In the genomic region with DNA sequence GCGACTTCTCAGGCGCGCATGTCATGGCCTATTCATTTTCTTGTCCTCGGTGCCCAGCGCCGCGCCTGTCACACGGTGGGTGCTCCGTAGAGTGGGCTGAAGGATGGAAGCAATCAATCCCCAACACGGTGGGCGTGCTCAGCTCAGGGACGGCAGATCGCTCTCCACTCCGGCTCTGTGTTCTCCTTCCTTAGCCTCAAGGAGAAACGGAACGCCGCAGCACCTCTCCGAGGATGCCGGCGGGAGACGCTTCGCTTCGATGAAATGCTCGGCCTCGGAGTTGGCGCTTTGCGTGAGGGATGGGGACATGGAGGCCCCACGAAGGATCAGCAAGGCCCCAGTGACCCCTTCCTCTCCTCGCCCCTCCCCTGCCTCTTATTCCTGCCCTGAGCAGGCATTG, we compare ENCODE assay signal across 18 cellular contexts.
A peak's percentile ranks its signal among the peaks of the same experiment; 100 is the strongest.
DNase-seq lines count a peak whose midpoint lies in the region; ATAC-seq, FAIRE-seq and TF ChIP-seq lines count a peak whose summit lies in the region.
"Had no signal": no experiment of that assay in that cellular context is flagged by ENCODE, and none has a peak within 500 bp of the region (broad histone marks: within the 10 kb centered on the region; RNA-seq: fewer than 3 reads in every experiment).

No MANE protein-coding gene starts in this region.

- no peak for TF ChIP-seq CTCF in A549 (IDR thresholded peaks at IDR 0.05)
- TF ChIP-seq CTCF in WERI-Rb-1 (IDR thresholded peaks at IDR 0.05; ENCODE audit: low read depth, low read length) = no peak
- TF ChIP-seq CTCF in D721Med (IDR thresholded peaks at IDR 0.05; ENCODE audit: insufficient read depth, missing control alignments) = no peak

- H3K14ac ChIP-seq in trophoblast cell (ENCODE audit: low read length) = no peak overlapping the region

- no peak overlapping the region for H3K9ac ChIP-seq in trophoblast cell (ENCODE audit: low read length)
- H3K9ac ChIP-seq: SK-N-SH had no signal

- H4K91ac ChIP-seq in trophoblast cell (ENCODE audit: low read depth, low read length) = peak overlapping the region; percentile 25

- H4K12ac ChIP-seq in trophoblast cell (ENCODE audit: low read depth, low read length) = no peak overlapping the region

- no peaks in the 10 kb centered on the region for H3K79me2 ChIP-seq in trophoblast cell (ENCODE audit: control insufficient read depth, insufficient read depth, low read length, poor library complexity)

- H3K27ac ChIP-seq in A549 (peak overlapping the region; percentile 30 to 98; a peak in 4 of 6 replicates), WERI-Rb-1 (peak overlapping the region; percentile 31), trophoblast cell (ENCODE audit: low read depth, low read length) (no peak overlapping the region)
- H3K27ac ChIP-seq: 22Rv1 had no signal

- H3K79me1 ChIP-seq in trophoblast cell (ENCODE audit: low read length) = peaks cover 6% of the 10 kb centered on the region

- 91% methylated on average over 29 of the region's 29 CpGs for WGBS in A549 (ENCODE audit: missing lambda C conversion rate)
- no CpG with 5 or more reads among the region's 29 CpGs for WGBS in trophoblast cell (ENCODE audit: extremely low coverage, insufficient coverage, insufficient read length)

- TF ChIP-seq POLR2A in A549 (IDR thresholded peaks at IDR 0.05; ENCODE audit: low read length) = no peak

- FAIRE-seq in A549 (lab: Jason Lieb, UNC) (no peak), D721Med (lab: Jason Lieb, UNC) (no peak), urothelium cell line (lab: Jason Lieb, UNC) (no peak)
- FAIRE-seq: GM12878, K562 had no signal

- H3K27me3 ChIP-seq in WERI-Rb-1 (ENCODE audit: insufficient read depth, low read depth, severe bottlenecking) = no peaks in the 10 kb centered on the region
- H3K27me3 ChIP-seq in trophoblast cell (ENCODE audit: insufficient read depth, low read length) = no peaks in the 10 kb centered on the region

- H3K9me3 ChIP-seq in A549 (no peaks in the 10 kb centered on the region), WERI-Rb-1 (ENCODE audit: severe bottlenecking) (no peaks in the 10 kb centered on the region), trophoblast cell (ENCODE audit: insufficient read depth, low read depth, low read length) (peaks cover 2% of the 10 kb centered on the region)
- H3K9me3 ChIP-seq: SK-N-SH had no signal

- H3K4me2 ChIP-seq in A549 (no peak overlapping the region), trophoblast cell (ENCODE audit: low read length) (no peak overlapping the region)
- H3K4me2 ChIP-seq: SK-N-SH had no signal

- no peak for ATAC-seq in A549
- ATAC-seq: K562 had no signal

- H3K4me1 ChIP-seq in A549 (peaks cover 36% of the 10 kb centered on the region), trophoblast cell (ENCODE audit: control insufficient read depth in 1 of 2, insufficient read depth in 2 of 2, low read length in 2 of 2) (peaks cover 14 to 15% of the 10 kb centered on the region in 2 experiments)

- POLR2A ChIA-PET in A549 (lab: Yijun Ruan, JAX) = no interaction called here

- H3K18ac ChIP-seq in trophoblast cell (ENCODE audit: low read length) = no peak overlapping the region

- no peak overlapping the region for H3K4ac ChIP-seq in trophoblast cell (ENCODE audit: low read depth, low read length)

- CTCF ChIA-PET in A549 (lab: Yijun Ruan, JAX) = interaction anchor here (1.5 to 1.7 kb wide), 2 partner anchors 39 to 248 kb away, joined by 3 to 4 read pairs; no protein-coding TSS in a partner anchor

- TF ChIP-seq EP300 in A549 (IDR thresholded peaks at IDR 0.05) = no peak

- no peak overlapping the region for H2BK5ac ChIP-seq in trophoblast cell (ENCODE audit: low read depth, low read length, poor library complexity)

- TF ChIP-seq RAD21 in A549 (conservative IDR thresholded peaks at IDR 0.05 in 1 of 2, IDR thresholded peaks at IDR 0.05 in 1 of 2) = no peak

- H3K4me3 ChIP-seq in A549 (no peak overlapping the region), WERI-Rb-1 (ENCODE audit: low read depth, low read length) (no peak overlapping the region), trophoblast cell (ENCODE audit: low read depth, low read length) (peak overlapping the region; percentile 13)
- H3K4me3 ChIP-seq: GM12878, K562 had no signal

- no peaks in the 10 kb centered on the region for H3K36me3 ChIP-seq in WERI-Rb-1
- no peaks in the 10 kb centered on the region for H3K36me3 ChIP-seq in trophoblast cell (ENCODE audit: control insufficient read depth in 1 of 2, insufficient read depth in 2 of 2, low read length in 2 of 2)

- H2AK5ac ChIP-seq in trophoblast cell (ENCODE audit: low read length) = peak overlapping the region; percentile 67

- H2BK12ac ChIP-seq in trophoblast cell (ENCODE audit: low read length) = peak overlapping the region; percentile 51

- H2AFZ ChIP-seq in trophoblast cell (ENCODE audit: insufficient read depth, low read length, poor library complexity) = no peak overlapping the region

- DNase-seq in A549 (ENCODE audit: low read depth in 1 of 2, low spot score in 1 of 2) (no peak), WERI-Rb-1 (no peak), left kidney (ENCODE audit: low read depth, low spot score) (peak; percentile 53), trophoblast cell (no peak), hippocampal formation (lab: John Stamatoyannopoulos, UW) (no peak), NCI-H2029 (lab: John Stamatoyannopoulos, UW) (no peak), D721Med (ENCODE audit: insufficient read length, low spot score) (no peak), urothelium cell line (ENCODE audit: low spot score) (no peak)
- DNase-seq: DMS79, H9, NCI-H1092, NCI-H1436, NCI-H187 treated with DMSO at 0.1 percent for 48 hours, SIG-M5, SK-N-SH had no signal

- no peak overlapping the region for H3K23ac ChIP-seq in trophoblast cell (ENCODE audit: low read length)

- no peak overlapping the region for H4K8ac ChIP-seq in trophoblast cell (ENCODE audit: low read depth, low read length)

- no peak overlapping the region for H2BK120ac ChIP-seq in trophoblast cell (ENCODE audit: insufficient read depth, low read length, poor library complexity)

TF ChIP-seq in A549, 52 proteins besides CTCF, POLR2A, EP300 and RAD21:
- TF ChIP-seq, protein P1, sequence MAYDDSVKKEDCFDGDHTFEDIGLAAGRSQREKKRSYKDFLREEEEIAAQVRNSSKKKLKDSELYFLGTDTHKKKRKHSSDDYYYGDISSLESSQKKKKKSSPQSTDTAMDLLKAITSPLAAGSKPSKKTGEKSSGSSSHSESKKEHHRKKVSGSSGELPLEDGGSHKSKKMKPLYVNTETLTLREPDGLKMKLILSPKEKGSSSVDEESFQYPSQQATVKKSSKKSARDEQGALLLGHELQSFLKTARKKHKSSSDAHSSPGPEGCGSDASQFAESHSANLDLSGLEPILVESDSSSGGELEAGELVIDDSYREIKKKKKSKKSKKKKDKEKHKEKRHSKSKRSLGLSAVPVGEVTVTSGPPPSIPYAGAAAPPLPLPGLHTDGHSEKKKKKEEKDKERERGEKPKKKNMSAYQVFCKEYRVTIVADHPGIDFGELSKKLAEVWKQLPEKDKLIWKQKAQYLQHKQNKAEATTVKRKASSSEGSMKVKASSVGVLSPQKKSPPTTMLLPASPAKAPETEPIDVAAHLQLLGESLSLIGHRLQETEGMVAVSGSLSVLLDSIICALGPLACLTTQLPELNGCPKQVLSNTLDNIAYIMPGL (CRISPR knock-in tag; IDR thresholded peaks at IDR 0.05; ENCODE audit: borderline replicate concordance) = no peak
- TF ChIP-seq JUNB (IDR thresholded peaks at IDR 0.05) = no peak
- no peak for TF ChIP-seq BHLHE40 (IDR thresholded peaks at IDR 0.05; ENCODE audit: low read depth, low read length)
- TF ChIP-seq EHMT2 (IDR thresholded peaks at IDR 0.05; ENCODE audit: low read depth) = no peak
- TF ChIP-seq CBX2 (IDR thresholded peaks at IDR 0.05; ENCODE audit: borderline replicate concordance, low read depth) = no peak
- TF ChIP-seq ZSCAN20 (CRISPR knock-in tag; IDR thresholded peaks at IDR 0.05) = no peak
- TF ChIP-seq HDAC2 (IDR thresholded peaks at IDR 0.05) = no peak
- no peak for TF ChIP-seq HEYL (CRISPR knock-in tag; IDR thresholded peaks at IDR 0.05)
- TF ChIP-seq, protein P2, sequence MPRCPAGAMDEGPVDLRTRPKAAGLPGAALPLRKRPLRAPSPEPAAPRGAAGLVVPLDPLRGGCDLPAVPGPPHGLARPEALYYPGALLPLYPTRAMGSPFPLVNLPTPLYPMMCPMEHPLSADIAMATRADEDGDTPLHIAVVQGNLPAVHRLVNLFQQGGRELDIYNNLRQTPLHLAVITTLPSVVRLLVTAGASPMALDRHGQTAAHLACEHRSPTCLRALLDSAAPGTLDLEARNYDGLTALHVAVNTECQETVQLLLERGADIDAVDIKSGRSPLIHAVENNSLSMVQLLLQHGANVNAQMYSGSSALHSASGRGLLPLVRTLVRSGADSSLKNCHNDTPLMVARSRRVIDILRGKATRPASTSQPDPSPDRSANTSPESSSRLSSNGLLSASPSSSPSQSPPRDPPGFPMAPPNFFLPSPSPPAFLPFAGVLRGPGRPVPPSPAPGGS (IDR thresholded peaks at IDR 0.05) = no peak
- no peak for TF ChIP-seq JUN (IDR thresholded peaks at IDR 0.05)
- TF ChIP-seq PHF8 (IDR thresholded peaks at IDR 0.05; ENCODE audit: borderline replicate concordance, low read depth) = no peak
- TF ChIP-seq KDM1A (IDR thresholded peaks at IDR 0.05; ENCODE audit: low read depth) = no peak
- TF ChIP-seq TP53 (CRISPR knock-in tag; IDR thresholded peaks at IDR 0.05) = no peak
- TF ChIP-seq RFX5 (IDR thresholded peaks at IDR 0.05) = no peak
- TF ChIP-seq TFCP2L1 (CRISPR knock-in tag; IDR thresholded peaks at IDR 0.05) = no peak
- no peak for TF ChIP-seq NPAS2 (CRISPR knock-in tag; IDR thresholded peaks at IDR 0.05; ENCODE audit: borderline replicate concordance)
- TF ChIP-seq, protein P3, sequence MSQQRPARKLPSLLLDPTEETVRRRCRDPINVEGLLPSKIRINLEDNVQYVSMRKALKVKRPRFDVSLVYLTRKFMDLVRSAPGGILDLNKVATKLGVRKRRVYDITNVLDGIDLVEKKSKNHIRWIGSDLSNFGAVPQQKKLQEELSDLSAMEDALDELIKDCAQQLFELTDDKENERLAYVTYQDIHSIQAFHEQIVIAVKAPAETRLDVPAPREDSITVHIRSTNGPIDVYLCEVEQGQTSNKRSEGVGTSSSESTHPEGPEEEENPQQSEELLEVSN (IDR thresholded peaks at IDR 0.05; ENCODE audit: borderline replicate concordance, low read depth) = no peak
- no peak for TF ChIP-seq MAZ (IDR thresholded peaks at IDR 0.05; ENCODE audit: borderline replicate concordance, low read depth, low read length)
